ENCODE assay signal across 12 cellular contexts in the genomic region with DNA sequence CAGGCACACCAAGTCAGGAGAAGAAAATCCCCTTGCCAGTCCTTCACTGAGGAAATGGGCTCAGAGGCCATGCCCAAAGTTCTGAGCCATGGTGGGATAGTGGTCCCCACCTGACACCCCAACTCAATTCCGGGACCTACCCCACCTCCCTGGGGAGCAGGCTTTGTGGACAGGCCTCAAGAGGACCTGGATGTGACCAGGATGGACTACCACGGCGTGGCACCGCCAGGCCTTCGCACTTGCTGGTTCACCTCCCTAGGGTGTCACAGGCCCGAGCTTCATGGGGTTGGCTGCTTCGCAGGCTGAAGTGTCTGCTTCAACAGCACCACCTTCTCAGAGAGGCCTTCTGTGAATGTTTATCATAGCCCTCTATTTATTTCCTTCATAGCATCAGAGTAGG. TPM values are rescaled to one million over a fixed set of nuclear protein-coding genes. Genes with fewer than 3 reads are reported as not detected.
DNase-seq lines count a peak whose midpoint lies in the region; ATAC-seq and TF ChIP-seq lines count a peak whose summit lies in the region.
"Had no signal": no experiment of that assay in that cellular context is flagged by ENCODE, and none has a peak within 500 bp of the region (broad histone marks: within the 10 kb centered on the region; RNA-seq: fewer than 3 reads in every experiment).

No MANE protein-coding gene starts in this region.

- CTCF ChIA-PET in Caco-2 (lab: Charles Lee), result interaction anchor here (0.6 to 2.0 kb wide), 6 partner anchors 34 to 121 kb away, joined by 3 to 13 read pairs (median 5); a partner anchor contains a TSS

- H3K4me1 ChIP-seq in Caco-2 (peaks cover 7% of the 10 kb centered on the region; the same call in 1 of the 2 replicates), spleen (peaks cover 11 to 62% (median 44%) of the 10 kb centered on the region in 6 donors)

- H3K27me3 Mint-ChIP-seq in Caco-2 (ENCODE audit: insufficient read depth, unreplicated experiment) (no peaks in the 10 kb centered on the region), T-helper 17 cell (no peaks in the 10 kb centered on the region), immature natural killer cell (ENCODE audit: low read depth in 3 of 3) (peaks cover 0 to 3% (median 2%) of the 10 kb centered on the region in 3 donors)
- H3K27me3 Mint-ChIP-seq: activated naive CD8-positive, alpha-beta T cell; central memory CD8-positive, alpha-beta T cell; T-cell; type B pancreatic cell had no signal

- H3K36me3 ChIP-seq in Caco-2 (ENCODE audit: control insufficient read depth, insufficient read depth, low read length), result peaks cover 2% of the 10 kb centered on the region
- peaks cover 0 to 15% (median 0%) of the 10 kb centered on the region in 6 donors for H3K36me3 ChIP-seq in spleen

- BruUV-seq in Caco-2 (replicated peaks; lab: Mats Ljungman, UMichigan), result no TSS peak

- WGBS in spleen, 5 donors, result 73 to 86% (median 85%) methylated on average over 7 of the region's 7 CpGs

- no peaks in the 10 kb centered on the region for H3K4me1 Mint-ChIP-seq in Caco-2 (ENCODE audit: low read depth, unreplicated experiment)
- peaks cover 2% of the 10 kb centered on the region for H3K4me1 Mint-ChIP-seq in T-helper 17 cell
- H3K4me1 Mint-ChIP-seq in immature natural killer cell, result peaks cover 17 to 30% of the 10 kb centered on the region in 2 donors
- H3K4me1 Mint-ChIP-seq: central memory CD8-positive, alpha-beta T cell had no signal

- H3K27ac Mint-ChIP-seq in Caco-2 (ENCODE audit: unreplicated experiment) (peak overlapping the region; percentile 39), T-helper 17 cell (peak overlapping the region; percentile 34), immature natural killer cell (peak overlapping the region in 5 of 6 donors; percentile 9 to 35 (median 20))
- H3K27ac Mint-ChIP-seq: activated naive CD8-positive, alpha-beta T cell; T-cell; type B pancreatic cell had no signal

- no peak for TF ChIP-seq POLR2A in spleen (IDR thresholded peaks at IDR 0.05)
- no peak for TF ChIP-seq POLR2A in erythroblast (IDR thresholded peaks at IDR 0.05; ENCODE audit: low read length)

- H3K27me3 ChIP-seq in Caco-2 (replicated peaks; ENCODE audit: control insufficient read depth, insufficient read depth, low read length) (no peaks in the 10 kb centered on the region), spleen (replicated peaks in 1 of 7) (no peaks in the 10 kb centered on the region)

- TF ChIP-seq CTCF in Caco-2 (IDR thresholded peaks at IDR 0.05; ENCODE audit: insufficient read depth in 1 of 2, low read depth in 1 of 2, low read length in 1 of 2, severe bottlenecking in 1 of 2, unreplicated experiment in 1 of 2) (no peak), spleen (IDR thresholded peaks at IDR 0.05 in 8 of 11, conservative IDR thresholded peaks at IDR 0.05 in 3 of 11) (no peak)

- H3K27ac ChIP-seq in spleen, result peak overlapping the region; percentile 72 to 88 (median 84)

- peaks cover 32% of the 10 kb centered on the region for H3K36me3 Mint-ChIP-seq in Caco-2 (ENCODE audit: insufficient read depth, unreplicated experiment)
- H3K36me3 Mint-ChIP-seq in T-helper 17 cell (ENCODE audit: low read depth), result no peaks in the 10 kb centered on the region
- peaks cover 0 to 3% (median 0%) of the 10 kb centered on the region in 3 donors for H3K36me3 Mint-ChIP-seq in immature natural killer cell
- H3K36me3 Mint-ChIP-seq: activated naive CD8-positive, alpha-beta T cell; T-cell had no signal

- H3K9me3 Mint-ChIP-seq in Caco-2 (ENCODE audit: unreplicated experiment), result no peaks in the 10 kb centered on the region
- H3K9me3 Mint-ChIP-seq in immature natural killer cell, result no peaks in the 10 kb centered on the region
- H3K9me3 Mint-ChIP-seq: central memory CD8-positive, alpha-beta T cell; T-cell; type B pancreatic cell had no signal

- DNase-seq in Caco-2, result no peak
- DNase-seq in T-helper 17 cell, result no peak
- no peak for DNase-seq in immature natural killer cell
- peak; percentile 75 for DNase-seq in spleen
- no peak for DNase-seq in erythroblast (lab: John Stamatoyannopoulos, UW)
- no peak for DNase-seq in effector CD8-positive, alpha-beta T cell (lab: John Stamatoyannopoulos, UW)
- DNase-seq: NCI-H2107 had no signal

- POLR2A ChIA-PET in Caco-2 (lab: Charles Lee), result no interaction called here

- H3K4me3 ChIP-seq in Caco-2 (ENCODE audit: low read depth, low read length) (no peak overlapping the region), spleen (no peak overlapping the region)

- intact Hi-C loops in Caco-2 (cut with micrococcal nuclease; ENCODE audit: unreplicated experiment), result no loop called here
- intact Hi-C loops in spleen (cut with DNase I; ENCODE audit: low total_unique reads), result loop anchor here (5.0 to 10.0 kb wide), 2 partner anchors 68 to 120 kb away; a partner anchor contains a TSS

- ATAC-seq in T-helper 17 cell (no peak), GM19328 (IDR thresholded peaks at IDR 0.05; ENCODE audit: unreplicated experiment) (no peak)

- no peaks in the 10 kb centered on the region for H3K9me3 ChIP-seq in Caco-2
- no peaks in the 10 kb centered on the region for H3K9me3 ChIP-seq in T-helper 17 cell (ENCODE audit: control insufficient read depth, low read length, poor library complexity, severe bottlenecking)
- no peaks in the 10 kb centered on the region for H3K9me3 ChIP-seq in spleen

- H3K4me3 Mint-ChIP-seq in Caco-2 (ENCODE audit: unreplicated experiment) (no peak overlapping the region), T-helper 17 cell (no peak overlapping the region), immature natural killer cell (peak overlapping the region in 2 of 5 donors; percentile 12 to 46)
- H3K4me3 Mint-ChIP-seq: activated naive CD8-positive, alpha-beta T cell; central memory CD8-positive, alpha-beta T cell; T-cell; type B pancreatic cell had no signal

RNA-seq across cellular contexts. Expression of a gene that starts 31.7 kb away (rescaled TPM):
- 28.3 and 32.2 TPM in 2 replicates for total RNA-seq in Caco-2 (2022)
- 1 to 10 TPM in 1 of 2 donors, under 1 TPM in 1; 0.47 to 1.4 TPM for total RNA-seq in T-helper 17 cell
- 1 to 10 TPM in 2 of 3 donors, not detected in 1; 2.9 to 4.0 TPM for polyA plus RNA-seq in immature natural killer cell
- total RNA-seq in spleen, result 1 to 10 TPM; 1.6 to 4.4 (median 2.5) TPM
- 1 to 10 TPM; 2.4 to 3.2 (median 3.2) TPM for polyA plus RNA-seq in spleen
